21 cellular contexts compared by ENCODE assay signal in genomic region chr2:9405636-9406035, GRCh38.
"Had no signal": no experiment of that assay in that cellular context is flagged by ENCODE, and none has a peak within 500 bp of the region (broad histone marks: within the 10 kb centered on the region; RNA-seq: fewer than 3 reads in every experiment).

No MANE protein-coding gene starts in this region.

- H3K36me3 ChIP-seq: uterus had no signal

- H3K27ac Mint-ChIP-seq: activated CD8-positive, alpha-beta T cell treated with anti-CD3 and anti-CD28 coated beads for 36 hours; activated naive CD4-positive, alpha-beta T cell treated with anti-CD3 and anti-CD28 coated beads for 36 hours; activated T-helper 17 cell treated with anti-CD3 and anti-CD28 coated beads, Interleukin-2, amount 50 U/mL, for 72 hours; effector memory CD8-positive, alpha-beta T cell; nephron progenitor cell had no signal

- DNase-seq: activated CD4-positive, alpha-beta T cell treated with anti-CD3 and anti-CD28 coated beads for 48 hours; activated CD4-positive, CD25-positive, alpha-beta regulatory T cell; activated CD8-positive, alpha-beta T cell treated with anti-CD3 and anti-CD28 coated beads for 36 hours; activated naive CD4-positive, alpha-beta T cell treated with anti-CD3 and anti-CD28 coated beads for 36 hours; activated T-cell treated with anti-CD3 and anti-CD28 coated beads, Interleukin-2, amount 50 U/mL, for 1 hour; dermis blood vessel endothelial cell; effector memory CD8-positive, alpha-beta T cell; gastrocnemius medialis; left ventricle myocardium inferior; mammary epithelial cell; nephron progenitor cell; nucleus accumbens; stimulated activated CD4-positive, alpha-beta T cell treated with anti-CD3 and anti-CD28 coated beads, Interleukin-12 subunit alpha, Interleukin-12 subunit beta, amount 100 ng/mL, for 4 hours; stimulated activated CD4-positive, alpha-beta T cell treated with anti-CD3 and anti-CD28 coated beads, Interleukin-1b, Interleukin-23, amount 100 ng/mL, for 48 hours; stimulated activated CD8-positive, alpha-beta memory T cell treated with anti-CD3 and anti-CD28 coated beads, Interleukin-4, amount 100 ng/mL, for 48 hours; stimulated activated naive CD4-positive, alpha-beta T cell; T-helper 1 cell; T1000; tibial artery had no signal

- H3K9me3 ChIP-seq: gastrocnemius medialis, left ventricle myocardium inferior, tibial artery, uterus had no signal

- H3K4me1 ChIP-seq: gastrocnemius medialis, uterus had no signal

- H3K27ac ChIP-seq: gastrocnemius medialis, left ventricle myocardium inferior, tibial artery, uterus had no signal

- H3K27me3 Mint-ChIP-seq: activated CD8-positive, alpha-beta T cell treated with anti-CD3 and anti-CD28 coated beads for 36 hours; activated T-helper 17 cell treated with anti-CD3 and anti-CD28 coated beads, Interleukin-2, amount 50 U/mL, for 72 hours had no signal

- H3K4me3 ChIP-seq: gastrocnemius medialis, left ventricle myocardium inferior, tibial artery, uterus had no signal

- H3K27me3 ChIP-seq: gastrocnemius medialis, tibial artery, uterus had no signal

- ATAC-seq: activated CD8-positive, alpha-beta T cell treated with anti-CD3 and anti-CD28 coated beads for 36 hours; activated T-helper 17 cell treated with anti-CD3 and anti-CD28 coated beads, Interleukin-2, amount 50 U/mL, for 72 hours; effector memory CD8-positive, alpha-beta T cell; gastrocnemius medialis had no signal

- H3K9me3 Mint-ChIP-seq: activated CD8-positive, alpha-beta T cell treated with anti-CD3 and anti-CD28 coated beads for 36 hours; activated naive CD4-positive, alpha-beta T cell treated with anti-CD3 and anti-CD28 coated beads for 36 hours; activated T-helper 17 cell treated with anti-CD3 and anti-CD28 coated beads, Interleukin-2, amount 50 U/mL, for 72 hours; effector memory CD8-positive, alpha-beta T cell; nephron progenitor cell had no signal

- H3K4me3 Mint-ChIP-seq: activated CD8-positive, alpha-beta T cell treated with anti-CD3 and anti-CD28 coated beads for 36 hours; activated naive CD4-positive, alpha-beta T cell treated with anti-CD3 and anti-CD28 coated beads for 36 hours; activated T-helper 17 cell treated with anti-CD3 and anti-CD28 coated beads, Interleukin-2, amount 50 U/mL, for 72 hours; effector memory CD8-positive, alpha-beta T cell; nephron progenitor cell had no signal
